ENCODE assay signal across 12 cellular contexts in the genomic region with DNA sequence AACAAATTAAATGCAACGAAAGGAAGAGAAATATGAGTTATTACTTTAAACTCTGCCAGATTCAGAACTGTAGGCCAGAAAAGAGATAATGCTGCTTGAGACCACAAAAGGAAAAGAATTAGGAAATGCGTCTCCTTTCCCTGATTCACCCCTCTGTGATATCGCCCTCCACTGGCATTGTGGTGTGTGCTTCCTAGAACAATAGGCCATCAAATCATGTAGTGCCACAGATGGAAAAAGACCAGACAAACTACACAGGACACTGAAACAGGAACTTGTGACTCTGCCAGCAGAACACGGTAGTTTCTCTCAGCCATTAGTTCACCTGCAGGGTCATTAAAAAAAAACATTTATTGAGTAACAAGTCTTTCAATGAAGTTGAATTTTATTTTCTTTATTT. TPM values are rescaled to one million over a fixed set of nuclear protein-coding genes. Genes with fewer than 3 reads are reported as not detected.
DNase-seq lines count a peak whose midpoint lies in the region; ATAC-seq, FAIRE-seq and TF ChIP-seq lines count a peak whose summit lies in the region.
"Had no signal": no experiment of that assay in that cellular context is flagged by ENCODE, and none has a peak within 500 bp of the region (broad histone marks: within the 10 kb centered on the region; RNA-seq: fewer than 3 reads in every experiment).

No MANE protein-coding gene starts in this region.

- H3K27ac ChIP-seq in breast epithelium (no peak overlapping the region), astrocyte (ENCODE audit: low read depth, low read length) (no peak overlapping the region), aorta (ENCODE audit: low read depth in 1 of 2, low read length in 2 of 2) (no peak overlapping the region)
- H3K27ac ChIP-seq: body of pancreas had no signal

- no peaks in the 10 kb centered on the region for H3K9me3 ChIP-seq in breast epithelium
- H3K9me3 ChIP-seq in astrocyte (ENCODE audit: insufficient read depth, low read depth, low read length), result no peaks in the 10 kb centered on the region
- H3K9me3 ChIP-seq in aorta (ENCODE audit: control insufficient read depth, low read length), result no peaks in the 10 kb centered on the region
- H3K9me3 ChIP-seq: body of pancreas had no signal

- no peak overlapping the region for H2AFZ ChIP-seq in astrocyte (ENCODE audit: low read depth, low read length)

- H3K4me2 ChIP-seq in astrocyte (ENCODE audit: low read length), result no peak overlapping the region

- H3K27ac Mint-ChIP-seq in MCF 10A (ENCODE audit: low read depth, unreplicated experiment), result no peak overlapping the region
- H3K27ac Mint-ChIP-seq in astrocyte (ENCODE audit: unreplicated experiment), result no peak overlapping the region
- H3K27ac Mint-ChIP-seq: activated CD4-positive, alpha-beta memory T cell treated with anti-CD3 and anti-CD28 coated beads, Interleukin-2, amount 10 ng/mL, durations not matched to agents 7 days and 5 days; CD14-positive monocyte had no signal

- ATAC-seq in aorta (ENCODE audit: low FRiP score), result peak; percentile 73
- ATAC-seq: body of pancreas had no signal

- intact Hi-C loops in MCF 10A (cut with micrococcal nuclease), result no loop called here
- intact Hi-C loops in breast epithelium (cut with DNase I; ENCODE audit: low total_unique reads), result no loop called here
- intact Hi-C loops in aorta (cut with DNase I), result loop anchor here in 1 of 2 donors (5.0 kb wide), 1 partner anchor 77 kb away; no protein-coding TSS in a partner anchor

- H3K79me2 ChIP-seq in astrocyte (ENCODE audit: insufficient read depth, low read length), result no peaks in the 10 kb centered on the region

- no peaks in the 10 kb centered on the region for H3K27me3 ChIP-seq in breast epithelium
- H3K27me3 ChIP-seq in astrocyte (ENCODE audit: insufficient read depth, low read length), result no peaks in the 10 kb centered on the region
- H3K27me3 ChIP-seq in aorta (ENCODE audit: control insufficient read depth in 1 of 2, insufficient read depth in 2 of 2, low read length in 1 of 2), result no peaks in the 10 kb centered on the region
- H3K27me3 ChIP-seq: body of pancreas had no signal

- DNase-seq in MCF 10A (ENCODE audit: unreplicated experiment), result peak; percentile 54
- no peak for DNase-seq in breast epithelium (ENCODE audit: low spot score in 2 of 2)
- DNase-seq in astrocyte (ENCODE audit: low read depth), result no peak
- peak; percentile 34 for DNase-seq in iPS-NIHi7 (ENCODE audit: extremely low spot score)
- no peak for DNase-seq in aorta
- DNase-seq in central memory CD4-positive, alpha-beta T cell, result no peak
- no peak for DNase-seq in NCI-H2029 treated with DMSO at 0.1 percent for 48 hours (lab: John Stamatoyannopoulos, UW)
- no peak for DNase-seq in C1 segment of cervical spinal cord (lab: John Stamatoyannopoulos, UW)
- DNase-seq: activated CD4-positive, alpha-beta memory T cell treated with anti-CD3 and anti-CD28 coated beads, Interleukin-2, amount 10 ng/mL, durations not matched to agents 7 days and 5 days; body of pancreas had no signal

- POLR2A ChIA-PET in MCF 10A (lab: Yijun Ruan, JAX), result no interaction called here

- TF ChIP-seq CTCF in MCF 10A (IDR thresholded peaks at IDR 0.05; ENCODE audit: unreplicated experiment), result no peak
- TF ChIP-seq CTCF in breast epithelium (IDR thresholded peaks at IDR 0.05), result no peak
- TF ChIP-seq CTCF in astrocyte (IDR thresholded peaks at IDR 0.05; ENCODE audit: insufficient read depth, low read depth, low read length), result peak; percentile 19

- no peak for TF ChIP-seq POLR2A in breast epithelium (IDR thresholded peaks at IDR 0.05)

- CTCF ChIA-PET in MCF 10A (lab: Yijun Ruan, JAX), result interaction anchor here (0.7 to 1.6 kb wide), 3 partner anchors 12 to 1674 kb away, joined by 3 to 5 read pairs (median 4); no protein-coding TSS in a partner anchor

- H3K4me1 ChIP-seq in breast epithelium (no peaks in the 10 kb centered on the region), astrocyte (ENCODE audit: insufficient read depth, low read length) (no peaks in the 10 kb centered on the region), aorta (ENCODE audit: control insufficient read depth in 1 of 2, insufficient read depth in 2 of 2, low read length in 2 of 2) (no peaks in the 10 kb centered on the region)
- H3K4me1 ChIP-seq: body of pancreas had no signal

- H3K36me3 Mint-ChIP-seq in MCF 10A (ENCODE audit: insufficient read depth, unreplicated experiment) (no peaks in the 10 kb centered on the region), astrocyte (ENCODE audit: low read depth, unreplicated experiment) (no peaks in the 10 kb centered on the region)
- H3K36me3 Mint-ChIP-seq: CD14-positive monocyte had no signal

- no peak overlapping the region for H3K4me3 Mint-ChIP-seq in MCF 10A (ENCODE audit: unreplicated experiment)
- H3K4me3 Mint-ChIP-seq in astrocyte (ENCODE audit: unreplicated experiment), result no peak overlapping the region
- H3K4me3 Mint-ChIP-seq: activated CD4-positive, alpha-beta memory T cell treated with anti-CD3 and anti-CD28 coated beads, Interleukin-2, amount 10 ng/mL, durations not matched to agents 7 days and 5 days; CD14-positive monocyte had no signal

- 89 to 90% methylated on average over 4 of the region's 4 CpGs for WGBS in aorta, 2 donors

- H3K4me3 ChIP-seq in breast epithelium (no peak overlapping the region), astrocyte (ENCODE audit: insufficient read depth, low read depth, low read length) (no peak overlapping the region), aorta (ENCODE audit: low read length in 2 of 2) (no peak overlapping the region)
- H3K4me3 ChIP-seq: body of pancreas had no signal

- H3K9ac ChIP-seq in astrocyte (ENCODE audit: low read length), result no peak overlapping the region

- BruUV-seq in MCF 10A (replicated peaks; lab: Mats Ljungman, UMichigan), result no TSS peak

- H3K9me3 Mint-ChIP-seq in MCF 10A (ENCODE audit: unreplicated experiment), result no peaks in the 10 kb centered on the region
- peaks cover 1% of the 10 kb centered on the region for H3K9me3 Mint-ChIP-seq in astrocyte (ENCODE audit: unreplicated experiment)
- H3K9me3 Mint-ChIP-seq: activated CD4-positive, alpha-beta memory T cell treated with anti-CD3 and anti-CD28 coated beads, Interleukin-2, amount 10 ng/mL, durations not matched to agents 7 days and 5 days had no signal

- H3K4me1 Mint-ChIP-seq in MCF 10A (ENCODE audit: insufficient read depth, unreplicated experiment), result no peaks in the 10 kb centered on the region
- H3K4me1 Mint-ChIP-seq in astrocyte (ENCODE audit: low read depth, unreplicated experiment), result no peaks in the 10 kb centered on the region
- H3K4me1 Mint-ChIP-seq: activated CD4-positive, alpha-beta memory T cell treated with anti-CD3 and anti-CD28 coated beads, Interleukin-2, amount 10 ng/mL, durations not matched to agents 7 days and 5 days; CD14-positive monocyte had no signal

- no peaks in the 10 kb centered on the region for H4K20me1 ChIP-seq in astrocyte (ENCODE audit: insufficient read depth, low read length)

- H3K27me3 Mint-ChIP-seq in MCF 10A (ENCODE audit: insufficient read depth, unreplicated experiment), result no peaks in the 10 kb centered on the region
- H3K27me3 Mint-ChIP-seq in astrocyte (ENCODE audit: low read depth, unreplicated experiment), result no peaks in the 10 kb centered on the region

- H3K36me3 ChIP-seq in breast epithelium (no peaks in the 10 kb centered on the region), astrocyte (ENCODE audit: insufficient read depth, low read length) (no peaks in the 10 kb centered on the region), aorta (ENCODE audit: control insufficient read depth in 1 of 2, insufficient read depth in 2 of 2, low read length in 1 of 2) (no peaks in the 10 kb centered on the region)

- FAIRE-seq in astrocyte (lab: Jason Lieb, UNC), result no peak
- FAIRE-seq: islet of Langerhans had no signal

RNA-seq across cellular contexts. Expression of a gene that starts 14.8 kb away (rescaled TPM):
- total RNA-seq in MCF 10A (2022) (0.72 TPM in 1 of 2 replicates, not detected in the other), breast epithelium (100 to 1,000 TPM in 2 of 3 donors, 10 to 100 TPM in 1; 54.0 to 142 (median 129) TPM), astrocyte (2.0 and 5.0 TPM in 2 replicates), aorta (100 to 1,000 TPM in 1 of 2 donors, 10 to 100 TPM in 1; 71.4 to 150 TPM)
- polyA plus RNA-seq in aorta, result 10 to 100 TPM in 1 of 2 donors, 1 to 10 TPM in 1; 7.8 to 63.5 TPM
- total RNA-seq: activated CD4-positive, alpha-beta memory T cell treated with anti-CD3 and anti-CD28 coated beads, Interleukin-2, amount 10 ng/mL, durations not matched to agents 7 days and 5 days had no signal
- polyA plus RNA-seq: CD14-positive monocyte had no signal

Comparison
In these comparisons a context has a peak if more than half of its experiments do, and no peak if none do; other contexts are left out.
1. DNase-seq: peak in MCF 10A (single experiment) and iPS-NIHi7 (single experiment); none in breast epithelium (0 of 2), astrocyte (single experiment), aorta (0 of 2), central memory CD4-positive, alpha-beta T cell (single experiment), NCI-H2029 treated with DMSO at 0.1 percent for 48 hours (single experiment) and C1 segment of cervical spinal cord (0 of 14).